12 cellular contexts compared by ENCODE assay signal in genomic region chr13:48436661-48437242, GRCh38. TPM values are rescaled to one million over a fixed set of nuclear protein-coding genes. Genes with fewer than 3 reads are reported as not detected.
DNase-seq lines count a peak whose midpoint lies in the region; ATAC-seq, FAIRE-seq and TF ChIP-seq lines count a peak whose summit lies in the region.
"Had no signal": no experiment of that assay in that cellular context is flagged by ENCODE, and none has a peak within 500 bp of the region (broad histone marks: within the 10 kb centered on the region; RNA-seq: fewer than 3 reads in every experiment).

No MANE protein-coding gene starts in this region.

- H3K79me1 ChIP-seq in H9 (ENCODE audit: insufficient read depth, low read depth, low read length, poor library complexity, severe bottlenecking) = no peaks in the 10 kb centered on the region

- no peak overlapping the region for H3K23ac ChIP-seq in H9 (ENCODE audit: insufficient read length, low read depth, low read length)

- H3K27me3 Mint-ChIP-seq in CD4-positive, alpha-beta memory T cell = no peaks in the 10 kb centered on the region
- no peaks in the 10 kb centered on the region for H3K27me3 Mint-ChIP-seq in H9 (ENCODE audit: low read depth)

- intact Hi-C loops in CD4-positive, alpha-beta memory T cell (cut with micrococcal nuclease) = no loop called here
- intact Hi-C loops in sigmoid colon (cut with DNase I) = no loop called here

- no peak overlapping the region for H4K5ac ChIP-seq in H9 (ENCODE audit: insufficient read length, low read depth, low read length)

- H3K9me3 Mint-ChIP-seq in CD4-positive, alpha-beta memory T cell = peaks cover 0 to 2% (median 0%) of the 10 kb centered on the region in 8 donors
- no peaks in the 10 kb centered on the region for H3K9me3 Mint-ChIP-seq in H9

- H3K14ac ChIP-seq in H9 (ENCODE audit: insufficient read depth, low read length) = no peak overlapping the region

- peak overlapping the region; percentile 36 to 86 (median 65) for H3K27ac Mint-ChIP-seq in CD4-positive, alpha-beta memory T cell
- no peak overlapping the region for H3K27ac Mint-ChIP-seq in H9

- H4K8ac ChIP-seq in H9 (replicated peaks; ENCODE audit: insufficient read length, low read depth, low read length) = no peak overlapping the region

- H3K4me1 ChIP-seq in CD4-positive, alpha-beta memory T cell (ENCODE audit: insufficient read depth, low read length) = peaks cover 52% of the 10 kb centered on the region
- H3K4me1 ChIP-seq in adipocyte (ENCODE audit: control insufficient read depth, insufficient read depth, low read length) (peaks cover 19% of the 10 kb centered on the region), gastroesophageal sphincter (peaks cover 0 to 32% (median 2%) of the 10 kb centered on the region in 3 donors), sigmoid colon (peaks cover 0 to 21% (median 13%) of the 10 kb centered on the region in 4 donors), H9 (ENCODE audit: insufficient read depth, low read length) (no peaks in the 10 kb centered on the region)

- no peak overlapping the region for H2AFZ ChIP-seq in H9 (ENCODE audit: low read length)

- H3K27ac ChIP-seq in CD4-positive, alpha-beta memory T cell (ENCODE audit: low read depth, low read length) = no peak overlapping the region
- H3K27ac ChIP-seq in gastroesophageal sphincter = peak overlapping the region in 3 of 4 donors; percentile 1 to 22 (median 10)
- H3K27ac ChIP-seq in sigmoid colon = peak overlapping the region in 3 of 4 donors; percentile 21 to 62 (median 44)
- no peak overlapping the region for H3K27ac ChIP-seq in H9 (ENCODE audit: insufficient read length, low read depth, low read length)

- H3K4me3 ChIP-seq in CD4-positive, alpha-beta memory T cell (ENCODE audit: low read length in 2 of 2) = no peak overlapping the region
- H3K4me3 ChIP-seq in adipocyte (ENCODE audit: low read length) (peak overlapping the region; percentile 31), gastroesophageal sphincter (no peak overlapping the region), sigmoid colon (no peak overlapping the region)
- H3K4me3 ChIP-seq: lung had no signal

- peak overlapping the region in 6 of 8 donors; percentile 52 to 82 (median 66) for H3K4me3 Mint-ChIP-seq in CD4-positive, alpha-beta memory T cell
- H3K4me3 Mint-ChIP-seq in H9 = no peak overlapping the region

- TF ChIP-seq EP300 in gastroesophageal sphincter (IDR thresholded peaks at IDR 0.05) = no peak
- no peak for TF ChIP-seq EP300 in sigmoid colon (IDR thresholded peaks at IDR 0.05)

- H4K91ac ChIP-seq in H9 (ENCODE audit: insufficient read length, low read depth, low read length) = no peak overlapping the region

- H3K79me2 ChIP-seq in H9 (ENCODE audit: insufficient read depth, low read length) = no peaks in the 10 kb centered on the region

- FAIRE-seq in urothelium cell line (lab: Jason Lieb, UNC) = no peak

- no peaks in the 10 kb centered on the region for H3K27me3 ChIP-seq in CD4-positive, alpha-beta memory T cell (ENCODE audit: insufficient read depth, low read length)
- no peaks in the 10 kb centered on the region for H3K27me3 ChIP-seq in adipocyte (replicated peaks; ENCODE audit: control insufficient read depth, insufficient read depth, low read length)
- no peaks in the 10 kb centered on the region for H3K27me3 ChIP-seq in gastroesophageal sphincter
- H3K27me3 ChIP-seq in sigmoid colon = no peaks in the 10 kb centered on the region
- no peaks in the 10 kb centered on the region for H3K27me3 ChIP-seq in H9 (ENCODE audit: insufficient read depth, low read length)

- TF ChIP-seq CTCF in gastroesophageal sphincter (IDR thresholded peaks at IDR 0.05) (no peak), sigmoid colon (IDR thresholded peaks at IDR 0.05) (no peak), H9 (conservative IDR thresholded peaks at IDR 0.05) (no peak)

- no peak overlapping the region for H2AK5ac ChIP-seq in H9 (ENCODE audit: insufficient read length, low read length)

- no peak overlapping the region for H3K56ac ChIP-seq in H9 (ENCODE audit: insufficient read length, low read depth, low read length)

- H3K4ac ChIP-seq in H9 (ENCODE audit: low read depth, low read length) = no peak overlapping the region

- no peaks in the 10 kb centered on the region for H3K36me3 ChIP-seq in CD4-positive, alpha-beta memory T cell (ENCODE audit: insufficient read depth, low read length)
- H3K36me3 ChIP-seq in adipocyte (ENCODE audit: control insufficient read depth, insufficient read depth, low read length, severe bottlenecking) (no peaks in the 10 kb centered on the region), gastroesophageal sphincter (no peaks in the 10 kb centered on the region), sigmoid colon (no peaks in the 10 kb centered on the region)

- TF ChIP-seq POLR2A in gastroesophageal sphincter (IDR thresholded peaks at IDR 0.05) (no peak), sigmoid colon (IDR thresholded peaks at IDR 0.05) (no peak)

- H2BK15ac ChIP-seq in H9 (ENCODE audit: low read depth, low read length) = no peak overlapping the region

- CTCF ChIA-PET in CD4-positive, alpha-beta memory T cell (lab: Charles Lee; ENCODE audit: partially characterized antibody) = no interaction called here

- H3K36me3 Mint-ChIP-seq in CD4-positive, alpha-beta memory T cell = peaks cover 0 to 8% of the 10 kb centered on the region in 2 donors
- no peaks in the 10 kb centered on the region for H3K36me3 Mint-ChIP-seq in H9 (ENCODE audit: insufficient read depth in 1 of 3, low read depth in 3 of 3)

- no peaks in the 10 kb centered on the region for H4K20me1 ChIP-seq in H9 (ENCODE audit: control insufficient read depth, insufficient read depth, insufficient read length)

- H3K4me2 ChIP-seq in H9 (ENCODE audit: insufficient read depth, insufficient read length, low read length) = no peak overlapping the region

- DNase-seq in CD4-positive, alpha-beta memory T cell = no peak
- DNase-seq in adipocyte (ENCODE audit: low read depth) (no peak), sigmoid colon (no peak), urothelium cell line (ENCODE audit: low spot score) (no peak), NOMO-1 (lab: John Stamatoyannopoulos, UW; ENCODE audit: unreplicated experiment in 2 of 2) (no peak), H9 (no peak)
- DNase-seq: NCI-H2029; stimulated activated CD4-positive, alpha-beta T cell treated with anti-CD3 and anti-CD28 coated beads, Interleukin-12 subunit alpha, Interleukin-12 subunit beta, amount 100 ng/mL, for 4 hours had no signal

- ATAC-seq in gastroesophageal sphincter (no peak), HG03520 (IDR thresholded peaks at IDR 0.05; ENCODE audit: unreplicated experiment) (no peak)

- H2BK5ac ChIP-seq in H9 (ENCODE audit: insufficient read length, low read length) = no peak overlapping the region

- no peaks in the 10 kb centered on the region for H3K23me2 ChIP-seq in H9 (ENCODE audit: insufficient read length, low read depth, low read length, poor library complexity, severe bottlenecking)

- H3K9ac ChIP-seq in adipocyte (ENCODE audit: low read length) = peak overlapping the region; percentile 33
- no peak overlapping the region for H3K9ac ChIP-seq in H9 (ENCODE audit: extremely low read depth, insufficient read length, low read length)

- H2BK20ac ChIP-seq in H9 (ENCODE audit: low read depth, low read length, poor library complexity, severe bottlenecking) = no peak overlapping the region

- no peaks in the 10 kb centered on the region for H3K9me3 ChIP-seq in CD4-positive, alpha-beta memory T cell (ENCODE audit: control insufficient read depth in 1 of 2, low read length in 2 of 2)
- H3K9me3 ChIP-seq in adipocyte (ENCODE audit: control insufficient read depth, low read length) (no peaks in the 10 kb centered on the region), gastroesophageal sphincter (no peaks in the 10 kb centered on the region), sigmoid colon (no peaks in the 10 kb centered on the region), H9 (ENCODE audit: control insufficient read depth, low read depth, low read length) (no peaks in the 10 kb centered on the region)

- H2BK120ac ChIP-seq in H9 (ENCODE audit: low read depth, low read length, poor library complexity, severe bottlenecking) = no peak overlapping the region

- no peak overlapping the region for H3K18ac ChIP-seq in H9 (ENCODE audit: insufficient read length, low read depth, low read length)

- no peak overlapping the region for H2BK12ac ChIP-seq in H9 (ENCODE audit: insufficient read length, low read depth, low read length)

- no peak overlapping the region for H3T11ph ChIP-seq in H9 (ENCODE audit: low read length)

- peaks cover 35 to 49% (median 41%) of the 10 kb centered on the region in 4 donors for H3K4me1 Mint-ChIP-seq in CD4-positive, alpha-beta memory T cell
- H3K4me1 Mint-ChIP-seq in H9 = no peaks in the 10 kb centered on the region; a peak in 1 of 4 replicates

- 67 to 79% methylated on average over 2 of the region's 2 CpGs for WGBS in gastroesophageal sphincter (ENCODE audit: low coverage in 1 of 2), 2 donors
- WGBS in sigmoid colon, 2 donors = 80 to 91% methylated on average over 2 of the region's 2 CpGs
- no CpG with 5 or more reads among the region's 2 CpGs for WGBS in H9 (ENCODE audit: extremely low coverage, insufficient read length, low lambda C conversion rate)

- POLR2A ChIA-PET in CD4-positive, alpha-beta memory T cell (lab: Charles Lee; ENCODE audit: partially characterized antibody) = interaction anchor here (1.2 kb wide), 2 partner anchors 36 to 56 kb away, joined by 3 read pairs; no protein-coding TSS in a partner anchor

RNA-seq across cellular contexts. Expression of gene LPAR6, which starts 23.8 kb away (rescaled TPM):
- total RNA-seq in CD4-positive, alpha-beta memory T cell = 10 to 100 TPM; 89.0 to 91.1 TPM
- 100 to 1,000 TPM in 1 of 2 donors, 10 to 100 TPM in 1; 69.1 to 134 TPM for polyA plus RNA-seq in CD4-positive, alpha-beta memory T cell
- 10 to 100 TPM in 2 of 4 donors, 1 to 10 TPM in 2; 6.5 to 25.4 (median 15.7) TPM for total RNA-seq in gastroesophageal sphincter
- total RNA-seq in sigmoid colon = 10 to 100 TPM; 11.5 to 24.2 (median 15.0) TPM
- polyA plus RNA-seq in sigmoid colon = 10 to 100 TPM; 11.4 to 16.2 (median 15.0) TPM
- total RNA-seq in H9 (2021) = 4.2 and 4.3 TPM in 2 replicates
- total RNA-seq: M059J had no signal

Comparison
In these comparisons a context has a peak if more than half of its experiments do, and no peak if none do; other contexts are left out.
1. H3K27ac ChIP-seq: peak in gastroesophageal sphincter (3 of 4) and sigmoid colon (3 of 4); none in CD4-positive, alpha-beta memory T cell (single experiment) and H9 (single experiment).
2. H3K27ac Mint-ChIP-seq: peak in CD4-positive, alpha-beta memory T cell (7 of 7); none in H9 (0 of 3).
3. H3K4me3 Mint-ChIP-seq: peak in CD4-positive, alpha-beta memory T cell (6 of 8); none in H9 (0 of 2).